ENCODE assay signal across 17 cellular contexts in genomic region chr1:204354579-204354978, GRCh38. TPM values are rescaled to one million over a fixed set of nuclear protein-coding genes. Genes with fewer than 3 reads are reported as not detected.
A peak's percentile ranks its signal among the peaks of the same experiment; 100 is the strongest.
DNase-seq lines count a peak whose midpoint lies in the region; ATAC-seq, FAIRE-seq and TF ChIP-seq lines count a peak whose summit lies in the region.
"Had no signal": no experiment of that assay in that cellular context is flagged by ENCODE, and none has a peak within 500 bp of the region (broad histone marks: within the 10 kb centered on the region; RNA-seq: fewer than 3 reads in every experiment).

No MANE protein-coding gene starts in this region.

- no peak for TF ChIP-seq CTCF in D721Med (IDR thresholded peaks at IDR 0.05; ENCODE audit: insufficient read depth, missing control alignments)

- no peaks in the 10 kb centered on the region for H3K4me1 Mint-ChIP-seq in activated T-helper 17 cell treated with anti-CD3 and anti-CD28 coated beads, Interleukin-2, amount 50 U/mL, for 72 hours

- H3K36me3 Mint-ChIP-seq in activated T-helper 17 cell treated with anti-CD3 and anti-CD28 coated beads, Interleukin-2, amount 50 U/mL, for 72 hours (ENCODE audit: low read depth): no peaks in the 10 kb centered on the region

- FAIRE-seq in D721Med (lab: Jason Lieb, UNC): peak; percentile 82
- FAIRE-seq: H1 had no signal

- no peak for DNase-seq in D721Med (ENCODE audit: insufficient read length, low spot score)
- DNase-seq in NCI-H82 (lab: John Stamatoyannopoulos, UW): peak; percentile 80
- no peak for DNase-seq in HCEC 1CT
- DNase-seq in NCI-H1092 (lab: John Stamatoyannopoulos, UW): no peak
- no peak for DNase-seq in superior temporal gyrus (ENCODE audit: extremely low spot score)
- DNase-seq: Caco-2; CD4-positive, alpha-beta T cell; DMS153; DMS79; GDM1; H9; KG1 had no signal

- H3K4me3 Mint-ChIP-seq in activated T-helper 17 cell treated with anti-CD3 and anti-CD28 coated beads, Interleukin-2, amount 50 U/mL, for 72 hours: no peak overlapping the region
- H3K4me3 Mint-ChIP-seq: B cell; CD4-positive, alpha-beta T cell; H9; IgD-negative memory B cell had no signal

- H3K9me3 Mint-ChIP-seq in activated T-helper 17 cell treated with anti-CD3 and anti-CD28 coated beads, Interleukin-2, amount 50 U/mL, for 72 hours: no peaks in the 10 kb centered on the region
- H3K9me3 Mint-ChIP-seq: CD4-positive, alpha-beta T cell; H9; IgD-negative memory B cell had no signal

- peaks cover 12% of the 10 kb centered on the region for H3K27me3 Mint-ChIP-seq in activated T-helper 17 cell treated with anti-CD3 and anti-CD28 coated beads, Interleukin-2, amount 50 U/mL, for 72 hours

- peak; percentile 37 for ATAC-seq in activated T-helper 17 cell treated with anti-CD3 and anti-CD28 coated beads, Interleukin-2, amount 50 U/mL, for 72 hours (replicated peaks)
- no peak for ATAC-seq in GM21423 (IDR thresholded peaks at IDR 0.05; ENCODE audit: unreplicated experiment)

- no peak overlapping the region for H3K27ac Mint-ChIP-seq in activated T-helper 17 cell treated with anti-CD3 and anti-CD28 coated beads, Interleukin-2, amount 50 U/mL, for 72 hours
- H3K27ac Mint-ChIP-seq: B cell; CD4-positive, alpha-beta T cell; H9; IgD-negative memory B cell had no signal

RNA-seq across cellular contexts. Expression of gene PLEKHA6, which starts 5.2 kb away (rescaled TPM):
- 1 to 10 TPM in 1 of 2 donors, under 1 TPM in 1; 0.37 to 1.3 TPM for total RNA-seq in activated T-helper 17 cell treated with anti-CD3 and anti-CD28 coated beads, Interleukin-2, amount 50 U/mL, for 72 hours

RNA-seq across cellular contexts. Expression of gene PPP1R15B, which starts 57.0 kb away (rescaled TPM):
- 10 to 100 TPM; 63.9 to 71.6 TPM for total RNA-seq in activated T-helper 17 cell treated with anti-CD3 and anti-CD28 coated beads, Interleukin-2, amount 50 U/mL, for 72 hours
